32 cellular contexts compared by ENCODE assay signal in the genomic region with DNA sequence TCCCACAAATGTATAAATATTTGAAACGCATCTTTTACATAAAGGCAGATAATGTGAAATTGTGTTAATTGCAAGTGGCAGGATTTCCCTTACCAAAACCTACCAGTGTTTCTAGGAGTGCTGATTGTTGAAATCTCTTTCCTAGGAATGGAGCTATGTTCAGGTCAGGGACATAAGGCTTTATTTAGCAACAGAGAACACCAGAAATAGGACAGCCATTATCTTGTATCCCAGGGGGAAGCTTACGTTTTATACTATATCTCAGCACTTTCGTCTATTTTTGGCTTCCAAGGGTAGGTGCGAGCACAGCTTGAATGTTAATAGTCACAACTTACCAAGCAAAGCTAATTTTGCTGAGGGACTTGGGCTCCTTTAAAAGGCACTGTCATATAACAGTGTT.
"Had no signal": no experiment of that assay in that cellular context is flagged by ENCODE, and none has a peak within 500 bp of the region (broad histone marks: within the 10 kb centered on the region; RNA-seq: fewer than 3 reads in every experiment).

No MANE protein-coding gene starts in this region.

- H3K4me1 Mint-ChIP-seq: activated CD4-positive, alpha-beta memory T cell treated with anti-CD3 and anti-CD28 coated beads, Interleukin-2, amount 10 ng/mL, durations not matched to agents 7 days and 5 days; activated naive CD8-positive, alpha-beta T cell treated with anti-CD3 and anti-CD28 coated beads for 36 hours; activated T-helper 17 cell treated with anti-CD3 and anti-CD28 coated beads, Interleukin-2, amount 50 U/mL, for 72 hours had no signal

- H3K27ac ChIP-seq: Peyer's patch, SJCRH30, SK-N-MC, WERI-Rb-1 had no signal

- H3K27me3 ChIP-seq: Peyer's patch had no signal

- ATAC-seq: activated CD8-positive, alpha-beta memory T cell treated with anti-CD3 and anti-CD28 coated beads, Interleukin-2, amount 10 ng/mL, durations not matched to agents 7 days and 5 days; activated T-cell treated with anti-CD3 and anti-CD28 coated beads, Interleukin-2, amount 50 U/mL, for 72 hours; activated T-helper 17 cell treated with anti-CD3 and anti-CD28 coated beads, Interleukin-2, amount 50 U/mL, for 72 hours; K562 had no signal

- H3K4me3 Mint-ChIP-seq: activated CD4-positive, alpha-beta memory T cell treated with anti-CD3 and anti-CD28 coated beads, Interleukin-2, amount 10 ng/mL, durations not matched to agents 7 days and 5 days; activated CD8-positive, alpha-beta memory T cell treated with anti-CD3 and anti-CD28 coated beads, Interleukin-2, amount 10 ng/mL, durations not matched to agents 7 days and 5 days; activated naive CD8-positive, alpha-beta T cell treated with anti-CD3 and anti-CD28 coated beads for 36 hours; activated T-cell treated with anti-CD3 and anti-CD28 coated beads, Interleukin-2, amount 50 U/mL, for 72 hours; activated T-helper 17 cell treated with anti-CD3 and anti-CD28 coated beads, Interleukin-2, amount 50 U/mL, for 72 hours had no signal

- H3K36me3 ChIP-seq: Peyer's patch, SJCRH30, WERI-Rb-1 had no signal

- H3K27ac Mint-ChIP-seq: activated CD4-positive, alpha-beta memory T cell treated with anti-CD3 and anti-CD28 coated beads, Interleukin-2, amount 10 ng/mL, durations not matched to agents 7 days and 5 days; activated CD8-positive, alpha-beta memory T cell treated with anti-CD3 and anti-CD28 coated beads, Interleukin-2, amount 10 ng/mL, durations not matched to agents 7 days and 5 days; activated naive CD8-positive, alpha-beta T cell treated with anti-CD3 and anti-CD28 coated beads for 36 hours; activated T-helper 17 cell treated with anti-CD3 and anti-CD28 coated beads, Interleukin-2, amount 50 U/mL, for 72 hours had no signal

- H3K9me3 ChIP-seq: Peyer's patch, SJCRH30 had no signal

- H3K4me3 ChIP-seq: K562, Peyer's patch, SJCRH30, SK-N-MC had no signal

- H3K9me3 Mint-ChIP-seq: activated CD4-positive, alpha-beta memory T cell treated with anti-CD3 and anti-CD28 coated beads, Interleukin-2, amount 10 ng/mL, durations not matched to agents 7 days and 5 days; activated naive CD8-positive, alpha-beta T cell treated with anti-CD3 and anti-CD28 coated beads for 36 hours; activated T-cell treated with anti-CD3 and anti-CD28 coated beads, Interleukin-2, amount 50 U/mL, for 72 hours; activated T-helper 17 cell treated with anti-CD3 and anti-CD28 coated beads, Interleukin-2, amount 50 U/mL, for 72 hours had no signal

- DNase-seq: activated CD4-positive, alpha-beta memory T cell treated with anti-CD3 and anti-CD28 coated beads, Interleukin-2, amount 10 ng/mL, durations not matched to agents 7 days and 5 days; activated CD4-positive, alpha-beta T cell treated with anti-CD3 and anti-CD28 coated beads for 1 hour; activated CD4-positive, alpha-beta T cell treated with anti-CD3 and anti-CD28 coated beads for 48 hours; activated CD4-positive, CD25-positive, alpha-beta regulatory T cell; activated CD8-positive, alpha-beta memory T cell treated with anti-CD3 and anti-CD28 coated beads for 24 hours; activated CD8-positive, alpha-beta memory T cell treated with anti-CD3 and anti-CD28 coated beads, Interleukin-2, amount 10 ng/mL, durations not matched to agents 7 days and 5 days; activated effector memory CD4-positive, alpha-beta T cell treated with anti-CD3 and anti-CD28 coated beads, Interleukin-2, amount 50 U/mL, for 16 hours; activated naive CD4-positive, alpha-beta T cell; activated naive CD4-positive, alpha-beta T cell treated with anti-CD3 and anti-CD28 coated beads, Interleukin-2, amount 50 U/mL, for 16 hours; activated naive CD8-positive, alpha-beta T cell treated with anti-CD3 and anti-CD28 coated beads for 36 hours; activated T-cell treated with anti-CD3 and anti-CD28 coated beads, Interleukin-2, amount 50 U/mL, for 1 hour; activated T-cell treated with anti-CD3 and anti-CD28 coated beads, Interleukin-2, amount 50 U/mL, for 72 hours; amniotic stem cell; aorta; central memory CD4-positive, alpha-beta T cell; NCI-H1105; NCI-H1417 treated with DMSO at 0.1 percent for 48 hours; NCI-H187 treated with DMSO at 0.1 percent for 48 hours; NCI-H2081; NCI-H2171 treated with DMSO at 0.1 percent for 48 hours; NCI-H2227 treated with DMSO at 0.1 percent for 48 hours; NCI-H446 treated with DMSO at 0.1 percent for 48 hours; NCI-H524; Peyer's patch; RPMI8226; SHP77; SJCRH30; T1000; WERI-Rb-1 had no signal

- H3K36me3 Mint-ChIP-seq: activated CD8-positive, alpha-beta memory T cell treated with anti-CD3 and anti-CD28 coated beads, Interleukin-2, amount 10 ng/mL, durations not matched to agents 7 days and 5 days; activated naive CD8-positive, alpha-beta T cell treated with anti-CD3 and anti-CD28 coated beads for 36 hours had no signal
